In the genomic region with DNA sequence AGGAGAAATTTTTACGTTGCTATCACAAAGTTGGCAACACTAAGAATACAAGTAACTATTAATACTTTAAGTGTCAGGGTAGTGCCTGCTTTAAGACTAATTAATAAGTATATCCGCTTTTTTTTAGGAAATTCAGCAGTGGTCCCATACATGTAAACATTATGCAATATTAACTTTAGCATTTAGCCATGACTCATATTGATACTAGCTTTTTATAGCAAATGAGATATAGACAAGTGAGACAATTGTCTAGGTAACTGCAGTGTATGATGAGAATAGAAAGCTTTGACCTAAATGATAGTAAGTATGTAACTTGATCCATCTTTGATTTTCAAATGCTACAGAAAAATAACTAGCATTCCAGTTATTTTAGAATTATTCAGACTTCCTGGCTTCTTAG, we compare ENCODE assay signal across 13 cellular contexts. TPM values are rescaled to one million over a fixed set of nuclear protein-coding genes. Genes with fewer than 3 reads are reported as not detected.
DNase-seq lines count a peak whose midpoint lies in the region; ATAC-seq, FAIRE-seq and TF ChIP-seq lines count a peak whose summit lies in the region.
"Had no signal": no experiment of that assay in that cellular context is flagged by ENCODE, and none has a peak within 500 bp of the region (broad histone marks: within the 10 kb centered on the region; RNA-seq: fewer than 3 reads in every experiment).

No MANE protein-coding gene starts in this region.

- H3K27me3 ChIP-seq in RWPE2 (ENCODE audit: insufficient read depth, poor library complexity, severe bottlenecking): no peaks in the 10 kb centered on the region

- peaks cover 5% of the 10 kb centered on the region for H3K9me3 ChIP-seq in RWPE2 (ENCODE audit: severe bottlenecking)
- H3K9me3 ChIP-seq: HAP-1 had no signal

- no peaks in the 10 kb centered on the region for H3K27me3 Mint-ChIP-seq in osteocyte (ENCODE audit: unreplicated experiment)
- H3K27me3 Mint-ChIP-seq: CD4-positive, CD25-positive, alpha-beta regulatory T cell; stimulated activated naive CD8-positive, alpha-beta T cell treated with anti-CD3 and anti-CD28 coated beads, Interleukin-15, amount 100 ng/mL, for 72 hours had no signal

- no peak overlapping the region for H3K4me3 Mint-ChIP-seq in osteocyte (ENCODE audit: unreplicated experiment)
- H3K4me3 Mint-ChIP-seq: CD4-positive, CD25-positive, alpha-beta regulatory T cell; stimulated activated naive CD8-positive, alpha-beta T cell treated with anti-CD3 and anti-CD28 coated beads, Interleukin-15, amount 100 ng/mL, for 72 hours had no signal

- H3K27ac Mint-ChIP-seq in osteocyte (ENCODE audit: unreplicated experiment): no peak overlapping the region
- H3K27ac Mint-ChIP-seq: stimulated activated naive CD8-positive, alpha-beta T cell treated with anti-CD3 and anti-CD28 coated beads, Interleukin-15, amount 100 ng/mL, for 72 hours had no signal

- H3K36me3 ChIP-seq in RWPE2 (ENCODE audit: low read depth): no peaks in the 10 kb centered on the region
- H3K36me3 ChIP-seq: HAP-1 had no signal

- DNase-seq in GM18507 (ENCODE audit: extremely low spot score, insufficient read length, low read depth): no peak
- DNase-seq in RWPE2 (ENCODE audit: low spot score): no peak
- no peak for DNase-seq in NCI-H1105 treated with DMSO at 0.1 percent for 48 hours (lab: John Stamatoyannopoulos, UW)
- DNase-seq in osteocyte (ENCODE audit: extremely low spot score, unreplicated experiment): no peak
- DNase-seq in stimulated activated naive CD8-positive, alpha-beta T cell treated with anti-CD3 and anti-CD28 coated beads, Interleukin-15, Interleukin-2, amounts not matched to agents 100 U/mL and 50 U/mL, for 24 hours: no peak
- DNase-seq: activated naive CD4-positive, alpha-beta T cell; CD4-positive, CD25-positive, alpha-beta regulatory T cell; NCI-H1930; stimulated activated naive CD8-positive, alpha-beta T cell treated with anti-CD3 and anti-CD28 coated beads, Interleukin-15, amount 100 ng/mL, for 72 hours had no signal

- no peaks in the 10 kb centered on the region for H3K36me3 Mint-ChIP-seq in osteocyte (ENCODE audit: unreplicated experiment)
- H3K36me3 Mint-ChIP-seq: CD4-positive, CD25-positive, alpha-beta regulatory T cell had no signal

- peak; percentile 75 for FAIRE-seq in GM18507 (lab: Jason Lieb, UNC)

- peaks cover 5% of the 10 kb centered on the region for H3K9me3 Mint-ChIP-seq in osteocyte (ENCODE audit: unreplicated experiment)

- no peak for TF ChIP-seq CTCF in RWPE2 (IDR thresholded peaks at IDR 0.05; ENCODE audit: poor library complexity, severe bottlenecking)
- TF ChIP-seq CTCF in osteocyte (IDR thresholded peaks at IDR 0.05): no peak

- no peak overlapping the region for H3K27ac ChIP-seq in RWPE2 (ENCODE audit: poor library complexity, severe bottlenecking)

- no peaks in the 10 kb centered on the region for H3K4me1 ChIP-seq in RWPE2 (ENCODE audit: insufficient read depth, poor library complexity, severe bottlenecking)
- H3K4me1 ChIP-seq: HAP-1 had no signal

- H3K4me3 ChIP-seq in RWPE2 (ENCODE audit: severe bottlenecking): no peak overlapping the region
- H3K4me3 ChIP-seq: HAP-1 had no signal

- peak; percentile 48 for ATAC-seq in GM21381 (IDR thresholded peaks at IDR 0.05; ENCODE audit: unreplicated experiment)
- peak; percentile 38 for ATAC-seq in HG03139 (IDR thresholded peaks at IDR 0.05; ENCODE audit: unreplicated experiment)
- ATAC-seq in RWPE2 (ENCODE audit: low read depth): 0 out of 3 replicates have a peak, but pooled peaks have one; percentile 29
- no peak for ATAC-seq in SK-N-SH treated with all-trans-retinoic acid at 6 μM for 48 hours
- no peak for ATAC-seq in stimulated activated naive CD8-positive, alpha-beta T cell treated with anti-CD3 and anti-CD28 coated beads, Interleukin-15, Interleukin-2, amounts not matched to agents 100 U/mL and 50 U/mL, for 24 hours
- ATAC-seq: stimulated activated naive CD8-positive, alpha-beta T cell treated with anti-CD3 and anti-CD28 coated beads, Interleukin-15, amount 100 ng/mL, for 72 hours had no signal

- H3K4me1 Mint-ChIP-seq in osteocyte (ENCODE audit: unreplicated experiment): peaks cover 11% of the 10 kb centered on the region

TF ChIP-seq in SK-N-SH treated with all-trans-retinoic acid at 6 μM for 48 hours, 23 proteins besides CTCF, POLR2A, EP300 and RAD21:
- TF ChIP-seq BACH2 (CRISPR knock-in tag; IDR thresholded peaks at IDR 0.05; ENCODE audit: borderline replicate concordance): no peak
- TF ChIP-seq, protein P1, sequence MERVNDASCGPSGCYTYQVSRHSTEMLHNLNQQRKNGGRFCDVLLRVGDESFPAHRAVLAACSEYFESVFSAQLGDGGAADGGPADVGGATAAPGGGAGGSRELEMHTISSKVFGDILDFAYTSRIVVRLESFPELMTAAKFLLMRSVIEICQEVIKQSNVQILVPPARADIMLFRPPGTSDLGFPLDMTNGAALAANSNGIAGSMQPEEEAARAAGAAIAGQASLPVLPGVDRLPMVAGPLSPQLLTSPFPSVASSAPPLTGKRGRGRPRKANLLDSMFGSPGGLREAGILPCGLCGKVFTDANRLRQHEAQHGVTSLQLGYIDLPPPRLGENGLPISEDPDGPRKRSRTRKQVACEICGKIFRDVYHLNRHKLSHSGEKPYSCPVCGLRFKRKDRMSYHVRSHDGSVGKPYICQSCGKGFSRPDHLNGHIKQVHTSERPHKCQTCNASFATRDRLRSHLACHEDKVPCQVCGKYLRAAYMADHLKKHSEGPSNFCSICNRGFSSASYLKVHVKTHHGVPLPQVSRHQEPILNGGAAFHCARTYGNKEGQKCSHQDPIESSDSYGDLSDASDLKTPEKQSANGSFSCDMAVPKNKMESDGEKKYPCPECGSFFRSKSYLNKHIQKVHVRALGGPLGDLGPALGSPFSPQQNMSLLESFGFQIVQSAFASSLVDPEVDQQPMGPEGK (CRISPR knock-in tag; IDR thresholded peaks at IDR 0.05; ENCODE audit: borderline replicate concordance): no peak
- TF ChIP-seq, protein P2, sequence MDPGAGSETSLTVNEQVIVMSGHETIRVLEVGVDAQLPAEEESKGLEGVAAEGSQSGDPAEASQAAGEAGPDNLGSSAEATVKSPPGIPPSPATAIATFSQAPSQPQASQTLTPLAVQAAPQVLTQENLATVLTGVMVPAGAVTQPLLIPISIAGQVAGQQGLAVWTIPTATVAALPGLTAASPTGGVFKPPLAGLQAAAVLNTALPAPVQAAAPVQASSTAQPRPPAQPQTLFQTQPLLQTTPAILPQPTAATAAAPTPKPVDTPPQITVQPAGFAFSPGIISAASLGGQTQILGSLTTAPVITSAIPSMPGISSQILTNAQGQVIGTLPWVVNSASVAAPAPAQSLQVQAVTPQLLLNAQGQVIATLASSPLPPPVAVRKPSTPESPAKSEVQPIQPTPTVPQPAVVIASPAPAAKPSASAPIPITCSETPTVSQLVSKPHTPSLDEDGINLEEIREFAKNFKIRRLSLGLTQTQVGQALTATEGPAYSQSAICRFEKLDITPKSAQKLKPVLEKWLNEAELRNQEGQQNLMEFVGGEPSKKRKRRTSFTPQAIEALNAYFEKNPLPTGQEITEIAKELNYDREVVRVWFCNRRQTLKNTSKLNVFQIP (CRISPR knock-in tag; IDR thresholded peaks at IDR 0.05; ENCODE audit: borderline replicate concordance, low read depth): no peak
- no peak for TF ChIP-seq SNAI2 (CRISPR knock-in tag; IDR thresholded peaks at IDR 0.05)
- TF ChIP-seq ZFP3 (CRISPR knock-in tag; IDR thresholded peaks at IDR 0.05): no peak
- TF ChIP-seq, protein P3, sequence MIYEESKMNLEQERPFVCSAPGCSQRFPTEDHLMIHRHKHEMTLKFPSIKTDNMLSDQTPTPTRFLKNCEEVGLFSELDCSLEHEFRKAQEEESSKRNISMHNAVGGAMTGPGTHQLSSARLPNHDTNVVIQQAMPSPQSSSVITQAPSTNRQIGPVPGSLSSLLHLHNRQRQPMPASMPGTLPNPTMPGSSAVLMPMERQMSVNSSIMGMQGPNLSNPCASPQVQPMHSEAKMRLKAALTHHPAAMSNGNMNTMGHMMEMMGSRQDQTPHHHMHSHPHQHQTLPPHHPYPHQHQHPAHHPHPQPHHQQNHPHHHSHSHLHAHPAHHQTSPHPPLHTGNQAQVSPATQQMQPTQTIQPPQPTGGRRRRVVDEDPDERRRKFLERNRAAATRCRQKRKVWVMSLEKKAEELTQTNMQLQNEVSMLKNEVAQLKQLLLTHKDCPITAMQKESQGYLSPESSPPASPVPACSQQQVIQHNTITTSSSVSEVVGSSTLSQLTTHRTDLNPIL (CRISPR knock-in tag; IDR thresholded peaks at IDR 0.05; ENCODE audit: low read depth): no peak
- TF ChIP-seq ZFP30 (CRISPR knock-in tag; IDR thresholded peaks at IDR 0.05): no peak
- TF ChIP-seq PPARA (CRISPR knock-in tag; IDR thresholded peaks at IDR 0.05; ENCODE audit: borderline replicate concordance): no peak
- no peak for TF ChIP-seq ZNF8 (CRISPR knock-in tag; IDR thresholded peaks at IDR 0.05)

RNA-seq across cellular contexts. Expression of a gene that starts 27.4 kb away (rescaled TPM):
- total RNA-seq in osteocyte: 15.0 and 19.6 TPM in 2 replicates

Comparison
In these comparisons a context has a peak if more than half of its experiments do, and no peak if none do; other contexts are left out.
1. ATAC-seq: peak in GM21381 (single experiment), HG03139 (single experiment) and RWPE2 (single experiment); none in SK-N-SH treated with all-trans-retinoic acid at 6 μM for 48 hours (single experiment) and stimulated activated naive CD8-positive, alpha-beta T cell treated with anti-CD3 and anti-CD28 coated beads, Interleukin-15, Interleukin-2, amounts not matched to agents 100 U/mL and 50 U/mL, for 24 hours (single experiment).